ENCODE assay signal across 9 cellular contexts in genomic region chr2:48205137-48205798, GRCh38.
A peak's percentile ranks its signal among the peaks of the same experiment; 100 is the strongest.
DNase-seq lines count a peak whose midpoint lies in the region; ATAC-seq and TF ChIP-seq lines count a peak whose summit lies in the region.
"Had no signal": no experiment of that assay in that cellular context is flagged by ENCODE, and none has a peak within 500 bp of the region (broad histone marks: within the 10 kb centered on the region; RNA-seq: fewer than 3 reads in every experiment).

No MANE protein-coding gene starts in this region.

- peak overlapping the region; percentile 48 for H3K4me2 ChIP-seq in OCI-LY3 (ENCODE audit: low read length)
- no peak overlapping the region for H3K4me2 ChIP-seq in OCI-LY7 (ENCODE audit: low read length)

- H4K20me1 ChIP-seq in OCI-LY3 (ENCODE audit: insufficient read depth, low read length): no peaks in the 10 kb centered on the region
- H4K20me1 ChIP-seq in OCI-LY7 (ENCODE audit: insufficient read depth, low read length): no peaks in the 10 kb centered on the region

- POLR2A ChIA-PET in OCI-LY7 (lab: Charles Lee): no interaction called here

- H3K9me2 ChIP-seq in OCI-LY7 (ENCODE audit: insufficient read depth, low read length): no peaks in the 10 kb centered on the region

- H3K36me3 ChIP-seq in OCI-LY3 (replicated peaks; ENCODE audit: low read depth, low read length) (no peaks in the 10 kb centered on the region), right lobe of liver (no peaks in the 10 kb centered on the region), suprapubic skin (no peaks in the 10 kb centered on the region), OCI-LY7 (ENCODE audit: insufficient read depth, low read length) (no peaks in the 10 kb centered on the region)

- no peak overlapping the region for H3K27ac ChIP-seq in OCI-LY3 (ENCODE audit: low read length)
- peak overlapping the region in 2 of 3 donors; percentile 22 to 29 for H3K27ac ChIP-seq in right lobe of liver
- no peak overlapping the region for H3K27ac ChIP-seq in suprapubic skin
- no peak overlapping the region for H3K27ac ChIP-seq in OCI-LY7 (ENCODE audit: low read depth, low read length, poor library complexity, severe bottlenecking)
- H3K27ac ChIP-seq: psoas muscle had no signal

- peak overlapping the region; percentile 10 for H3K4me3 ChIP-seq in OCI-LY3 (ENCODE audit: low read length)
- H3K4me3 ChIP-seq in right lobe of liver: no peak overlapping the region
- no peak overlapping the region for H3K4me3 ChIP-seq in suprapubic skin
- no peak overlapping the region for H3K4me3 ChIP-seq in OCI-LY7 (ENCODE audit: low read depth, low read length, poor library complexity, severe bottlenecking)
- H3K4me3 ChIP-seq: psoas muscle had no signal

- H3K27me3 ChIP-seq in OCI-LY3 (ENCODE audit: low read depth, low read length): no peaks in the 10 kb centered on the region
- H3K27me3 ChIP-seq in right lobe of liver: no peaks in the 10 kb centered on the region
- no peaks in the 10 kb centered on the region for H3K27me3 ChIP-seq in suprapubic skin

- TF ChIP-seq EP300 in suprapubic skin (IDR thresholded peaks at IDR 0.05): no peak

- no peak overlapping the region for H3K9ac ChIP-seq in OCI-LY3 (ENCODE audit: low read length)

- BruUV-seq in OCI-LY7 (replicated peaks; lab: Mats Ljungman, UMichigan): no TSS peak

- TF ChIP-seq POLR2A in right lobe of liver (IDR thresholded peaks at IDR 0.05) (no peak), suprapubic skin (IDR thresholded peaks at IDR 0.05) (no peak)

- H3K4me1 ChIP-seq in OCI-LY3 (ENCODE audit: low read length) (peaks cover 25% of the 10 kb centered on the region), right lobe of liver (peaks cover 0 to 12% (median 4%) of the 10 kb centered on the region in 4 donors), suprapubic skin (peaks cover 14% of the 10 kb centered on the region), OCI-LY7 (ENCODE audit: insufficient read depth, low read length, poor library complexity, severe bottlenecking) (no peaks in the 10 kb centered on the region)
- H3K4me1 ChIP-seq: psoas muscle had no signal

- intact Hi-C loops in right lobe of liver (cut with DNase I): no loop called here
- intact Hi-C loops in OCI-LY7 (cut with micrococcal nuclease; ENCODE audit: unreplicated experiment): no loop called here

- H2AFZ ChIP-seq in OCI-LY3 (ENCODE audit: low read depth, low read length) (0 out of 2 replicates have a peak overlapping the region, but pooled peaks have one; percentile 44), OCI-LY7 (ENCODE audit: low read length) (no peak overlapping the region)

- peak; percentile 73 for ATAC-seq in GM21825 (IDR thresholded peaks at IDR 0.05; ENCODE audit: unreplicated experiment)
- ATAC-seq in right lobe of liver: peak; percentile 70 to 78 (median 72)
- no peak for ATAC-seq in omental fat pad (ENCODE audit: low FRiP score)
- ATAC-seq: psoas muscle had no signal

- H3K9me3 ChIP-seq in OCI-LY3 (ENCODE audit: insufficient read depth, low read length): no peaks in the 10 kb centered on the region
- H3K9me3 ChIP-seq in right lobe of liver: no peaks in the 10 kb centered on the region
- no peaks in the 10 kb centered on the region for H3K9me3 ChIP-seq in suprapubic skin
- H3K9me3 ChIP-seq in OCI-LY7 (ENCODE audit: low read length): no peaks in the 10 kb centered on the region
- H3K9me3 ChIP-seq: psoas muscle had no signal

- TF ChIP-seq CTCF in GM10266 (IDR thresholded peaks at IDR 0.05; ENCODE audit: control insufficient read depth, insufficient read depth, low read depth, missing control alignments) (peak; percentile 6), OCI-LY3 (IDR thresholded peaks at IDR 0.05; ENCODE audit: low read depth, low read length) (peak; percentile 23), right lobe of liver (IDR thresholded peaks at IDR 0.05) (peak; percentile 27 to 35 (median 28)), suprapubic skin (IDR thresholded peaks at IDR 0.05) (no peak), omental fat pad (IDR thresholded peaks at IDR 0.05) (no peak), OCI-LY7 (conservative IDR thresholded peaks at IDR 0.05; ENCODE audit: low read length) (no peak)

- CTCF ChIA-PET in OCI-LY7 (lab: Charles Lee; ENCODE audit: unreplicated experiment): no interaction called here

- 55% methylated on average over 6 of the region's 7 CpGs for WGBS in right lobe of liver (ENCODE audit: insufficient coverage, low coverage, low lambda C conversion rate, missing lambda C conversion rate)
- WGBS in suprapubic skin: 80% methylated on average over 7 of the region's 7 CpGs

- H3K79me2 ChIP-seq in OCI-LY3 (ENCODE audit: low read length) (no peaks in the 10 kb centered on the region), OCI-LY7 (ENCODE audit: insufficient read depth, low read depth, low read length) (no peaks in the 10 kb centered on the region)

- peak; percentile 31 for DNase-seq in GM10266 (ENCODE audit: extremely low spot score)
- DNase-seq in right lobe of liver: no peak
- DNase-seq in suprapubic skin (ENCODE audit: low spot score in 2 of 2): no peak
- no peak for DNase-seq in stimulated activated CD4-positive, alpha-beta T cell treated with anti-CD3 and anti-CD28 coated beads, Interleukin-4, amount 100 ng/mL, for 1 hour
- DNase-seq in omental fat pad (ENCODE audit: low spot score): no peak
- DNase-seq in OCI-LY7 (ENCODE audit: low spot score): no peak
- DNase-seq: psoas muscle had no signal

Comparison
In these comparisons a context has a peak if more than half of its experiments do, and no peak if none do; other contexts are left out.
1. CTCF ChIP-seq: peak in GM10266 (single experiment), OCI-LY3 (single experiment) and right lobe of liver (4 of 4); none in suprapubic skin (0 of 2), omental fat pad (0 of 3) and OCI-LY7 (single experiment).
2. H3K27ac ChIP-seq: peak in right lobe of liver (2 of 3); none in OCI-LY3 (single experiment), suprapubic skin (single experiment) and OCI-LY7 (single experiment).